In the genomic region with DNA sequence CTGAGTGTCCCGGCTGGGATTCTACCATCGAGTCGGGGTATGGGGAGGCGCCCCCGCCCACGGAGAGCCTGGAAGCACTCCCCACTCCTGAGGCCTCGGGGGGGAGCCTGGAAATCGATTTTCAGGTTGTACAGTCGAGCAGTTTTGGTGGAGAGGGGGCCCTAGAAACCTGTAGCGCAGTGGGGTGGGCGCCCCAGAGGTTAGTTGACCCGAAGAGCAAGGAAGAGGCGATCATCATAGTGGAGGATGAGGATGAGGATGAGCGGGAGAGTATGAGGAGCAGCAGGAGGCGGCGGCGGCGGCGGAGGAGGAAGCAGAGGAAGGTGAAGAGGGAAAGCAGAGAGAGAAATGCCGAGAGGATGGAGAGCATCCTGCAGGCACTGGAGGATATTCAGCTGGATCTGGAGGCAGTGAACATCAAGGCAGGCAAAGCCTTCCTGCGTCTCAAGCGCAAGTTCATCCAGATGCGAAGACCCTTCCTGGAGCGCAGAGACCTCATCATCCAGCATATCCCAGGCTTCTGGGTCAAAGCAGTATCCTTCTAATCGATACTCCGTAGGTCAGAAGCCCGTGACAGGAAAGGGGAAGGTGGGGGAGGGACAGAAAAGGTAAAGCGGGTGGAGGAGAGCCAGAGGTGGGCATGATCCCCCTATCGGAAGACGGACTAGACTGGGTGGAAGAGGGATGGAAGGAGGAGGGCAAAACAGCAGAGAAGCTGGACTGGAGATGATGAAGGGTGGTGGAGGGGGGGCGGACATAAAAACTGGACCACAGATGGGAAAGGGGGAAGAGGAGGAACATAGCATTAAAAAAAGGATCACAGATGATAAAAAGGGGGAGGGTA, we compare ENCODE assay signal across 8 cellular contexts. TPM values are rescaled to one million over a fixed set of nuclear protein-coding genes. Genes with fewer than 3 reads are reported as not detected.
DNase-seq lines count a peak whose midpoint lies in the region; ATAC-seq and TF ChIP-seq lines count a peak whose summit lies in the region.

No MANE protein-coding gene starts in this region.

- peaks cover 56% of the 10 kb centered on the region for H3K4me1 Mint-ChIP-seq in activated naive CD4-positive, alpha-beta T cell treated with anti-CD3 and anti-CD28 coated beads for 36 hours (ENCODE audit: low read depth)

- H3K36me3 ChIP-seq in lower lobe of right lung (peaks cover 18% of the 10 kb centered on the region), upper lobe of left lung (peaks cover 0 to 9% (median 2%) of the 10 kb centered on the region in 4 donors)

- TF ChIP-seq POLR2A in upper lobe of left lung (IDR thresholded peaks at IDR 0.05), result no peak

- peaks cover 31% of the 10 kb centered on the region for H3K36me3 Mint-ChIP-seq in activated naive CD4-positive, alpha-beta T cell treated with anti-CD3 and anti-CD28 coated beads for 36 hours (ENCODE audit: low read depth)

- H3K27me3 Mint-ChIP-seq in activated naive CD4-positive, alpha-beta T cell treated with anti-CD3 and anti-CD28 coated beads for 36 hours (ENCODE audit: low read depth), result no peaks in the 10 kb centered on the region

- H3K4me1 ChIP-seq in lower lobe of right lung (peaks cover 17% of the 10 kb centered on the region), upper lobe of left lung (peaks cover 3 to 12% (median 7%) of the 10 kb centered on the region in 4 donors)

- H3K9me3 Mint-ChIP-seq in activated naive CD4-positive, alpha-beta T cell treated with anti-CD3 and anti-CD28 coated beads for 36 hours, result no peaks in the 10 kb centered on the region

- WGBS in upper lobe of left lung, 2 donors, result 7 to 38% methylated on average over 24 to 31 of the region's 31 CpGs

- ATAC-seq in lower lobe of right lung, result no peak
- ATAC-seq in upper lobe of left lung (ENCODE audit: low FRiP score in 2 of 2), result no peak
- no peak for ATAC-seq in GM19452 (IDR thresholded peaks at IDR 0.05; ENCODE audit: unreplicated experiment)

- H3K27ac ChIP-seq in lower lobe of right lung, result peak overlapping the region; percentile 91
- peak overlapping the region; percentile 86 to 91 (median 90) for H3K27ac ChIP-seq in upper lobe of left lung

- no peak for TF ChIP-seq EP300 in upper lobe of left lung (IDR thresholded peaks at IDR 0.05)

- TF ChIP-seq CTCF in astrocyte of the cerebellum (IDR thresholded peaks at IDR 0.05; ENCODE audit: low read depth, low read length, missing control alignments) (no peak), lower lobe of right lung (IDR thresholded peaks at IDR 0.05) (no peak), upper lobe of left lung (IDR thresholded peaks at IDR 0.05) (no peak)

- in situ Hi-C loops in astrocyte of the cerebellum (cut with HindIII; ENCODE audit: low sequenced_read_pairs) (no loop called here), ACHN (cut with HindIII; ENCODE audit: low pct_ligation_motif_present, low pct_unique_long_range_greater_than_20kb, low sequenced_read_pairs) (no loop called here)

- intact Hi-C loops in activated naive CD4-positive, alpha-beta T cell treated with anti-CD3 and anti-CD28 coated beads for 36 hours (cut with micrococcal nuclease), result loop anchor here (1.0 to 10.0 kb wide), 5 partner anchors 10 to 1188 kb away; a partner anchor contains a TSS
- intact Hi-C loops in lower lobe of right lung (cut with DNase I), result no loop called here

- H3K27ac Mint-ChIP-seq in activated naive CD4-positive, alpha-beta T cell treated with anti-CD3 and anti-CD28 coated beads for 36 hours, result peak overlapping the region; percentile 85

- no peak for DNase-seq in activated naive CD4-positive, alpha-beta T cell treated with anti-CD3 and anti-CD28 coated beads for 36 hours
- DNase-seq in activated naive CD4-positive, alpha-beta T cell (lab: John Stamatoyannopoulos, UW), result no peak
- DNase-seq in astrocyte of the cerebellum (ENCODE audit: low read depth), result no peak
- DNase-seq in lower lobe of right lung, result no peak
- peak in 1 of 2 donors; percentile 58 for DNase-seq in upper lobe of left lung
- DNase-seq in ACHN, result no peak
- no peak for DNase-seq in HPDE6-E6E7 (ENCODE audit: extremely low spot score)

- H3K4me3 ChIP-seq in astrocyte of the cerebellum (ENCODE audit: low read depth, low read length) (peak overlapping the region; percentile 69), lower lobe of right lung (peak overlapping the region; percentile 65), upper lobe of left lung (peak overlapping the region in 3 of 4 donors; percentile 54 to 72 (median 69))

- H3K4me3 Mint-ChIP-seq in activated naive CD4-positive, alpha-beta T cell treated with anti-CD3 and anti-CD28 coated beads for 36 hours, result peak overlapping the region; percentile 90

- H3K9me3 ChIP-seq in lower lobe of right lung (no peaks in the 10 kb centered on the region), upper lobe of left lung (no peaks in the 10 kb centered on the region)

- CTCF ChIA-PET in activated naive CD4-positive, alpha-beta T cell treated with anti-CD3 and anti-CD28 coated beads for 36 hours (lab: Charles Lee), result no interaction called here

- no peaks in the 10 kb centered on the region for H3K27me3 ChIP-seq in lower lobe of right lung (ENCODE audit: low read depth)
- no peaks in the 10 kb centered on the region for H3K27me3 ChIP-seq in upper lobe of left lung

RNA-seq across cellular contexts. Expression of a gene that starts 0.8 kb away (rescaled TPM):
- total RNA-seq in activated naive CD4-positive, alpha-beta T cell treated with anti-CD3 and anti-CD28 coated beads for 36 hours, result 10 to 100 TPM; 72.2 to 74.4 TPM
- total RNA-seq in lower lobe of right lung (27.9 TPM), upper lobe of left lung (100 to 1,000 TPM in 1 of 6 donors, 10 to 100 TPM in 5; 33.4 to 162 (median 46.6) TPM)

RNA-seq across cellular contexts. Expression of a gene that starts 10.9 kb away (rescaled TPM):
- 1 to 10 TPM; 7.5 to 9.2 TPM for total RNA-seq in activated naive CD4-positive, alpha-beta T cell treated with anti-CD3 and anti-CD28 coated beads for 36 hours
- 14.8 TPM for total RNA-seq in lower lobe of right lung
- total RNA-seq in upper lobe of left lung, result 10 to 100 TPM in 4 of 6 donors, 1 to 10 TPM in 2; 7.6 to 68.1 (median 14.9) TPM

RNA-seq across cellular contexts. Expression of a gene that starts 34.4 kb away (rescaled TPM):
- under 1 TPM in 1 of 2 experiments, not detected in 1; 0.05 TPM for total RNA-seq in activated naive CD4-positive, alpha-beta T cell treated with anti-CD3 and anti-CD28 coated beads for 36 hours
- total RNA-seq in lower lobe of right lung (0.56 TPM), upper lobe of left lung (1 to 10 TPM in 3 of 6 donors, under 1 TPM in 3; 0.46 to 1.3 (median 0.95) TPM)
